ENCODE assay signal across 8 cellular contexts in genomic region chr18:63936932-63937393, GRCh38. TPM values are rescaled to one million over a fixed set of nuclear protein-coding genes. Genes with fewer than 3 reads are reported as not detected.
DNase-seq lines count a peak whose midpoint lies in the region; ATAC-seq and TF ChIP-seq lines count a peak whose summit lies in the region.

No MANE protein-coding gene starts in this region.

- DNase-seq in heart right ventricle (no peak), Right ventricle myocardium superior (no peak), aorta (no peak), COLO668 (lab: John Stamatoyannopoulos, UW; ENCODE audit: unreplicated experiment) (no peak), SKM-1 (lab: John Stamatoyannopoulos, UW; ENCODE audit: unreplicated experiment) (no peak), Ammon's horn (ENCODE audit: low spot score) (no peak)

- TF ChIP-seq CTCF in heart right ventricle (IDR thresholded peaks at IDR 0.05) = no peak

- H3K4me1 ChIP-seq in heart right ventricle = peaks cover 0 to 14% (median 9%) of the 10 kb centered on the region in 9 donors
- no peaks in the 10 kb centered on the region for H3K4me1 ChIP-seq in HUES64 (ENCODE audit: insufficient read depth, low read length)
- no peaks in the 10 kb centered on the region for H3K4me1 ChIP-seq in aorta (ENCODE audit: control insufficient read depth in 1 of 2, insufficient read depth in 2 of 2, low read length in 2 of 2)

- peaks cover 0 to 55% (median 36%) of the 10 kb centered on the region in 7 donors for H3K27me3 ChIP-seq in heart right ventricle
- H3K27me3 ChIP-seq in HUES64 (ENCODE audit: insufficient read depth, low read length) = peaks cover 46% of the 10 kb centered on the region
- H3K27me3 ChIP-seq in aorta (ENCODE audit: control insufficient read depth in 1 of 2, insufficient read depth in 2 of 2, low read length in 1 of 2) = no peaks in the 10 kb centered on the region

- ATAC-seq in heart right ventricle = no peak
- ATAC-seq in Right ventricle myocardium superior (ENCODE audit: poor library complexity) = no peak
- no peak for ATAC-seq in aorta (ENCODE audit: low FRiP score)

- H3K36me3 ChIP-seq in heart right ventricle (no peaks in the 10 kb centered on the region), HUES64 (ENCODE audit: insufficient read depth, low read length) (no peaks in the 10 kb centered on the region), aorta (ENCODE audit: control insufficient read depth in 1 of 2, insufficient read depth in 2 of 2, low read length in 1 of 2) (no peaks in the 10 kb centered on the region)

- H3K9me3 ChIP-seq in heart right ventricle (no peaks in the 10 kb centered on the region), HUES64 (ENCODE audit: insufficient read depth, low read depth, low read length) (no peaks in the 10 kb centered on the region), aorta (ENCODE audit: control insufficient read depth, low read length) (no peaks in the 10 kb centered on the region)

- WGBS in heart right ventricle, 2 donors = 30 to 32% methylated on average over 19 of the region's 19 CpGs
- WGBS in HUES64 = 57% methylated on average over 19 of the region's 19 CpGs
- WGBS in aorta, 2 donors = 38 to 40% methylated on average over 19 of the region's 19 CpGs

- H3K27ac ChIP-seq in heart right ventricle (peak overlapping the region in 1 of 10 donors; percentile 1), HUES64 (ENCODE audit: low read depth, low read length) (no peak overlapping the region), aorta (ENCODE audit: low read depth in 1 of 2, low read length in 2 of 2) (no peak overlapping the region)

- no peak overlapping the region for H3K9ac ChIP-seq in HUES64 (ENCODE audit: low read depth, low read length)

- intact Hi-C loops in heart right ventricle (cut with DNase I) = loop anchor here in 8 of 10 donors (2.0 to 10.0 kb wide), 5 partner anchors 112 to 420 kb away; no protein-coding TSS in a partner anchor
- intact Hi-C loops in Right ventricle myocardium superior (cut with DNase I) = loop anchor here (5.0 to 10.0 kb wide), 2 partner anchors 115 to 422 kb away; no protein-coding TSS in a partner anchor
- intact Hi-C loops in aorta (cut with DNase I) = loop anchor here (2.0 to 10.0 kb wide), 3 partner anchors 92 to 420 kb away; no protein-coding TSS in a partner anchor

- peak overlapping the region; percentile 1 to 60 (median 52) for H3K4me3 ChIP-seq in heart right ventricle
- H3K4me3 ChIP-seq in HUES64 (ENCODE audit: low read length) = peak overlapping the region; percentile 65
- H3K4me3 ChIP-seq in iPS-11a (ENCODE audit: low read depth, low read length) = peak overlapping the region; percentile 36
- peak overlapping the region; percentile 23 to 33 for H3K4me3 ChIP-seq in aorta (ENCODE audit: low read length in 2 of 2)

RNA-seq across cellular contexts. Expression of gene HMSD, which starts 12.1 kb away (rescaled TPM):
- total RNA-seq in heart right ventricle = under 1 TPM in 3 of 10 donors, not detected in 7; 0.13 to 0.88 (median 0.57) TPM
- polyA plus RNA-seq in heart right ventricle = under 1 TPM in 1 of 2 donors, not detected in 1; 0.03 TPM
- 0.27 TPM for total RNA-seq in Right ventricle myocardium superior
- 0.90 TPM for polyA plus RNA-seq in HUES64 (2013, experiment 1 of 2)
- polyA plus RNA-seq in HUES64 (2013, experiment 2 of 2) = 1.5 TPM
- under 1 TPM; 0.16 to 0.60 TPM for total RNA-seq in aorta
- polyA plus RNA-seq in aorta = under 1 TPM in 1 of 2 donors, not detected in 1; 0.25 TPM

RNA-seq across cellular contexts. Expression of gene SERPINB10, which starts 29.2 kb away (rescaled TPM):
- total RNA-seq in heart right ventricle (not detected), Right ventricle myocardium superior (not detected), aorta (not detected)
- polyA plus RNA-seq in heart right ventricle (not detected), aorta (not detected)
- not detected for polyA plus RNA-seq in HUES64 (2013, experiment 1 of 2)
- not detected for polyA plus RNA-seq in HUES64 (2013, experiment 2 of 2)

RNA-seq across cellular contexts. Expression of gene SERPINB8, which starts 32.9 kb away (rescaled TPM):
- total RNA-seq in heart right ventricle (10 to 100 TPM in 1 of 10 donors, 1 to 10 TPM in 8, under 1 TPM in 1; 0.81 to 10.9 (median 2.5) TPM), Right ventricle myocardium superior (1.6 TPM), aorta (10 to 100 TPM; 17.9 to 34.8 TPM)
- polyA plus RNA-seq in heart right ventricle (10 to 100 TPM in 1 of 2 donors, 1 to 10 TPM in 1; 1.3 to 10.3 TPM), aorta (10 to 100 TPM; 11.5 to 11.8 TPM)
- 1.5 TPM for polyA plus RNA-seq in HUES64 (2013, experiment 1 of 2)
- polyA plus RNA-seq in HUES64 (2013, experiment 2 of 2) = 1.1 TPM

RNA-seq across cellular contexts. Expression of gene SERPINB2, which starts 49.5 kb away (rescaled TPM):
- total RNA-seq in heart right ventricle (under 1 TPM in 2 of 10 donors, not detected in 8; 0.14 to 0.20 TPM), Right ventricle myocardium superior (not detected), aorta (1 to 10 TPM in 1 of 2 donors, under 1 TPM in 1; 0.27 to 2.0 TPM)
- polyA plus RNA-seq in heart right ventricle (under 1 TPM in 1 of 2 donors, not detected in 1; 0.12 TPM), aorta (under 1 TPM; 0.25 to 0.97 TPM)
- not detected for polyA plus RNA-seq in HUES64 (2013, experiment 1 of 2)
- polyA plus RNA-seq in HUES64 (2013, experiment 2 of 2) = not detected
